ENCODE assay signal across 25 cellular contexts in genomic region chr5:79030663-79031480, GRCh38. TPM values are rescaled to one million over a fixed set of nuclear protein-coding genes. Genes with fewer than 3 reads are reported as not detected.
"Had no signal": no experiment of that assay in that cellular context is flagged by ENCODE, and none has a peak within 500 bp of the region (broad histone marks: within the 10 kb centered on the region; RNA-seq: fewer than 3 reads in every experiment).

No MANE protein-coding gene starts in this region.

- DNase-seq: activated B cell treated with CpG ODN at 0.5 μM for 24 hours; activated CD4-positive, alpha-beta T cell treated with anti-CD3 and anti-CD28 coated beads, Interleukin-2, amount 10 ng/mL, durations not matched to agents 24 days and 14 days; activated CD8-positive, alpha-beta T cell treated with anti-CD3 and anti-CD28 coated beads for 36 hours; activated naive CD4-positive, alpha-beta T cell treated with Interleukin-2 at 50 U/mL for 16 hours; activated naive CD8-positive, alpha-beta T cell treated with anti-CD3 and anti-CD28 coated beads, Interleukin-2, amount 10 ng/mL, durations not matched to agents 7 days and 5 days; activated T-cell treated with anti-CD3 and anti-CD28 coated beads, Interleukin-2, amount 50 U/mL, for 1 hour; amygdala; dorsolateral prefrontal cortex; foreskin melanocyte; head of caudate nucleus; left cardiac atrium; midbrain; right cardiac atrium; stimulated activated CD4-positive, alpha-beta T cell treated with anti-CD3 and anti-CD28 coated beads, Interleukin-4, amount 100 ng/mL, for 1 hour; stimulated activated naive CD8-positive, alpha-beta T cell treated with anti-CD3 and anti-CD28 coated beads, Interleukin-15, amount 100 ng/mL, for 72 hours; T-cell; transverse colon; uterus had no signal

- H3K27ac ChIP-seq: dorsolateral prefrontal cortex, epithelial cell of prostate, prostate gland, suprapubic skin, transverse colon, uterus had no signal

- H3K36me3 Mint-ChIP-seq: activated naive CD8-positive, alpha-beta T cell treated with anti-CD3 and anti-CD28 coated beads, Interleukin-2, amount 10 ng/mL, durations not matched to agents 7 days and 5 days; T-cell had no signal

- H3K27me3 ChIP-seq: dorsolateral prefrontal cortex, suprapubic skin, transverse colon, uterus had no signal

- H3K4me1 Mint-ChIP-seq: activated B cell treated with CpG ODN at 0.5 μM for 24 hours; activated CD4-positive, alpha-beta T cell treated with anti-CD3 and anti-CD28 coated beads, Interleukin-2, amount 10 ng/mL, durations not matched to agents 24 days and 14 days; activated naive CD8-positive, alpha-beta T cell treated with anti-CD3 and anti-CD28 coated beads, Interleukin-2, amount 10 ng/mL, durations not matched to agents 7 days and 5 days; activated T-helper 17 cell treated with anti-CD3 and anti-CD28 coated beads, Interleukin-2, amount 50 U/mL, for 72 hours; neural crest cell; stimulated activated naive CD8-positive, alpha-beta T cell treated with anti-CD3 and anti-CD28 coated beads, Interleukin-15, amount 100 ng/mL, for 72 hours; T-cell had no signal

- H3K9me3 Mint-ChIP-seq: activated B cell treated with CpG ODN at 0.5 μM for 24 hours; activated CD4-positive, alpha-beta T cell treated with anti-CD3 and anti-CD28 coated beads, Interleukin-2, amount 10 ng/mL, durations not matched to agents 24 days and 14 days; activated CD8-positive, alpha-beta T cell treated with anti-CD3 and anti-CD28 coated beads for 36 hours; activated naive CD8-positive, alpha-beta T cell treated with anti-CD3 and anti-CD28 coated beads, Interleukin-2, amount 10 ng/mL, durations not matched to agents 7 days and 5 days; activated T-helper 17 cell treated with anti-CD3 and anti-CD28 coated beads, Interleukin-2, amount 50 U/mL, for 72 hours; stimulated activated naive CD8-positive, alpha-beta T cell treated with anti-CD3 and anti-CD28 coated beads, Interleukin-15, amount 100 ng/mL, for 72 hours; T-cell had no signal

- FAIRE-seq: colon had no signal

- H3K27ac Mint-ChIP-seq: activated B cell treated with CpG ODN at 0.5 μM for 24 hours; activated CD4-positive, alpha-beta T cell treated with anti-CD3 and anti-CD28 coated beads, Interleukin-2, amount 10 ng/mL, durations not matched to agents 24 days and 14 days; activated CD8-positive, alpha-beta T cell treated with anti-CD3 and anti-CD28 coated beads for 36 hours; activated naive CD8-positive, alpha-beta T cell treated with anti-CD3 and anti-CD28 coated beads, Interleukin-2, amount 10 ng/mL, durations not matched to agents 7 days and 5 days; activated T-helper 17 cell treated with anti-CD3 and anti-CD28 coated beads, Interleukin-2, amount 50 U/mL, for 72 hours; stimulated activated naive CD8-positive, alpha-beta T cell treated with anti-CD3 and anti-CD28 coated beads, Interleukin-15, amount 100 ng/mL, for 72 hours; T-cell had no signal

- H3K4me2 ChIP-seq: smooth muscle cell had no signal

- H3K4me3 ChIP-seq: dorsolateral prefrontal cortex, prostate gland, smooth muscle cell, suprapubic skin, transverse colon, uterus had no signal

- H3K36me3 ChIP-seq: prostate gland, suprapubic skin, transverse colon, uterus had no signal

- H3K4me1 ChIP-seq: prostate gland, suprapubic skin, transverse colon, uterus had no signal

- H3K9me3 ChIP-seq: prostate gland, suprapubic skin, transverse colon, uterus had no signal

- H3K4me3 Mint-ChIP-seq: activated B cell treated with CpG ODN at 0.5 μM for 24 hours; activated CD4-positive, alpha-beta T cell treated with anti-CD3 and anti-CD28 coated beads, Interleukin-2, amount 10 ng/mL, durations not matched to agents 24 days and 14 days; activated CD8-positive, alpha-beta T cell treated with anti-CD3 and anti-CD28 coated beads for 36 hours; activated naive CD8-positive, alpha-beta T cell treated with anti-CD3 and anti-CD28 coated beads, Interleukin-2, amount 10 ng/mL, durations not matched to agents 7 days and 5 days; activated T-helper 17 cell treated with anti-CD3 and anti-CD28 coated beads, Interleukin-2, amount 50 U/mL, for 72 hours; neural crest cell; stimulated activated naive CD8-positive, alpha-beta T cell treated with anti-CD3 and anti-CD28 coated beads, Interleukin-15, amount 100 ng/mL, for 72 hours; T-cell had no signal

- ATAC-seq: activated CD8-positive, alpha-beta T cell treated with anti-CD3 and anti-CD28 coated beads for 36 hours; activated T-helper 17 cell treated with anti-CD3 and anti-CD28 coated beads, Interleukin-2, amount 50 U/mL, for 72 hours; left cardiac atrium; right cardiac atrium; stimulated activated naive CD8-positive, alpha-beta T cell treated with anti-CD3 and anti-CD28 coated beads, Interleukin-15, amount 100 ng/mL, for 72 hours; T-cell had no signal

RNA-seq across cellular contexts. Expression of gene DMGDH, which starts 38.6 kb away (rescaled TPM):
- total RNA-seq: activated B cell treated with CpG ODN at 0.5 μM for 24 hours; activated CD4-positive, alpha-beta T cell treated with anti-CD3 and anti-CD28 coated beads, Interleukin-2, amount 10 ng/mL, durations not matched to agents 24 days and 14 days; neural crest cell; smooth muscle cell had no signal

RNA-seq across cellular contexts. Expression of gene BHMT2, which starts 38.7 kb away (rescaled TPM):
- total RNA-seq: activated B cell treated with CpG ODN at 0.5 μM for 24 hours; activated CD4-positive, alpha-beta T cell treated with anti-CD3 and anti-CD28 coated beads, Interleukin-2, amount 10 ng/mL, durations not matched to agents 24 days and 14 days; activated CD8-positive, alpha-beta T cell treated with anti-CD3 and anti-CD28 coated beads for 36 hours; activated naive CD8-positive, alpha-beta T cell treated with anti-CD3 and anti-CD28 coated beads, Interleukin-2, amount 10 ng/mL, durations not matched to agents 7 days and 5 days; activated T-helper 17 cell treated with anti-CD3 and anti-CD28 coated beads, Interleukin-2, amount 50 U/mL, for 72 hours; neural crest cell; smooth muscle cell had no signal
- polyA plus RNA-seq: smooth muscle cell had no signal
